In the genomic region with DNA sequence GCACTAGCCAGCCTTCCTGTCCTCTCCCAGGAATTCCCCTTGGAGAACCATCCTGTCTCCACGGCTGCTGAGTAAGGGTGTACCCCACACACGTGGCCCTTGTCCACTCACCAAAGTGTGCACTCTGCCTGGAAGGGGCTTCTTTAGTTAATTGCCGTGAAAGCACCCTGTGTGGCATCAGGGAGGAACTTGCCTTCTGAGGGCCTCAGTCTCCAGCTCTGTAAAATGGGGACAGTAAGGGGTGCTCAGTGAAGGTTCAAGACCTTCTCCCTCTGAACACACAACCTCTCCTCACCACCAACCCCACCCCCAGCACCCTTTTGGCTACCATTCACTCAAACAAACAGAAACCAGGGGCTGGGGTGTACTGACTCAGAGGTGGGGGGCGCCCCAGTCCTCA, we compare ENCODE assay signal across 24 cellular contexts. TPM values are rescaled to one million over a fixed set of nuclear protein-coding genes. Genes with fewer than 3 reads are reported as not detected.
DNase-seq lines count a peak whose midpoint lies in the region; ATAC-seq, FAIRE-seq and TF ChIP-seq lines count a peak whose summit lies in the region.
"Had no signal": no experiment of that assay in that cellular context is flagged by ENCODE, and none has a peak within 500 bp of the region (broad histone marks: within the 10 kb centered on the region; RNA-seq: fewer than 3 reads in every experiment).

No MANE protein-coding gene starts in this region.

- H3K14ac ChIP-seq in neuronal stem cell (ENCODE audit: low read length): no peak overlapping the region

- no peak for FAIRE-seq in HepG2 (lab: Jason Lieb, UNC)
- no peak for FAIRE-seq in K562 (lab: Jason Lieb, UNC)
- FAIRE-seq: A549, D721Med, GM12878, GM18507 had no signal

- no peaks in the 10 kb centered on the region for H3K79me1 ChIP-seq in neuronal stem cell (ENCODE audit: low read depth, low read length)

- H3K23ac ChIP-seq in neuronal stem cell (ENCODE audit: low read depth, low read length, poor library complexity): no peak overlapping the region

- peaks cover 10% of the 10 kb centered on the region; the same call in 1 of the 2 replicates for H3K9me3 ChIP-seq in HepG2 (ENCODE audit: low read length)
- H3K9me3 ChIP-seq in right lobe of liver: no peaks in the 10 kb centered on the region
- peaks cover 2% of the 10 kb centered on the region; the same call in 1 of the 2 replicates for H3K9me3 ChIP-seq in K562 (replicated peaks; ENCODE audit: control insufficient read depth, insufficient read depth, low read depth, low read length)
- H3K9me3 ChIP-seq in neuronal stem cell (replicated peaks in 1 of 2; ENCODE audit: control insufficient read depth in 2 of 2, insufficient read depth in 1 of 2, low read depth in 1 of 2, low read length in 2 of 2): peaks cover 2 to 5% of the 10 kb centered on the region in 2 donors
- H3K9me3 ChIP-seq: BE2C had no signal

- ATAC-seq in HepG2 (no peak; the same call in 2 of the 3 replicates), right lobe of liver (no peak), K562 (no peak)
- ATAC-seq: GM12878 had no signal

- H2BK15ac ChIP-seq in neuronal stem cell (ENCODE audit: low read length): no peak overlapping the region

- no peak for TF ChIP-seq RAD21 in HepG2 (CRISPR knock-in tag; IDR thresholded peaks at IDR 0.05)
- no peak for TF ChIP-seq RAD21 in K562 (CRISPR knock-in tag; conservative IDR thresholded peaks at IDR 0.05 in 1 of 2, IDR thresholded peaks at IDR 0.05 in 1 of 2)

- BruUV-seq in HepG2 (replicated peaks; lab: Mats Ljungman, UMichigan) (no TSS peak), K562 (replicated peaks; lab: Mats Ljungman, UMichigan) (no TSS peak)

- in situ Hi-C loops in HepG2 (cut with HindIII; ENCODE audit: extremely low pct_ligation_motif_present, low pct_unique_long_range_greater_than_20kb): no loop called here
- in situ Hi-C loops in K562 (cut with MboI): no loop called here

- no peaks in the 10 kb centered on the region for H4K20me1 ChIP-seq in HepG2 (ENCODE audit: insufficient read depth, low read length)
- 0 out of 2 replicates have a peak, but pooled peaks cover 3% of the 10 kb centered on the region for H4K20me1 ChIP-seq in K562 (replicated peaks; ENCODE audit: control insufficient read depth, insufficient read depth, low read length)
- H4K20me1 ChIP-seq: BLaER1 treated with 17β-estradiol and CSF1 and Interleukin-3, amounts not matched to agents 10 nM and 100 nM had no signal

- no peak overlapping the region for H3K18ac ChIP-seq in neuronal stem cell (ENCODE audit: low read length)

- H3K79me2 ChIP-seq in HepG2 (ENCODE audit: insufficient read depth, low read length) (no peaks in the 10 kb centered on the region), K562 (ENCODE audit: control insufficient read depth, insufficient read depth, low read length) (no peaks in the 10 kb centered on the region)

- intact Hi-C loops in HepG2 (cut with micrococcal nuclease; ENCODE audit: unreplicated experiment) (no loop called here), right lobe of liver (cut with DNase I) (no loop called here), K562 (cut with micrococcal nuclease) (no loop called here)

- H3K4me2 ChIP-seq in HepG2 (ENCODE audit: low read depth, low read length): no peak overlapping the region
- H3K4me2 ChIP-seq in K562 (ENCODE audit: insufficient read depth, low read length): no peak overlapping the region
- H3K4me2 ChIP-seq in neuronal stem cell (ENCODE audit: insufficient read depth, low read length, poor library complexity, severe bottlenecking): no peak overlapping the region
- H3K4me2 ChIP-seq: A549; BLaER1 treated with 17β-estradiol and CSF1 and Interleukin-3, amounts not matched to agents 10 nM and 100 nM had no signal

- H2BK12ac ChIP-seq in neuronal stem cell (ENCODE audit: low read length): no peak overlapping the region

- no peak overlapping the region for H2BK120ac ChIP-seq in neuronal stem cell (ENCODE audit: low read depth, low read length)

- DNase-seq in HepG2 (ENCODE audit: low spot score) (no peak), right lobe of liver (no peak), K562 (ENCODE audit: extremely low read depth in 1 of 4, low spot score in 3 of 4) (no peak), neuronal stem cell (ENCODE audit: low spot score) (no peak), NCI-H2171 (lab: John Stamatoyannopoulos, UW) (no peak), amygdala (lab: John Stamatoyannopoulos, UW) (no peak)
- DNase-seq: 8988T; ACHN; AML-193; BE2C; CD4-positive, alpha-beta T cell; CD8-positive, alpha-beta memory T cell; DMS 273 treated with DMSO at 0.1 percent for 48 hours; DMS79; GDM1; GOT3; HFFc6 had no signal

- no peak overlapping the region for H4K8ac ChIP-seq in neuronal stem cell (ENCODE audit: low read depth, low read length)

- peak overlapping the region; percentile 20 for H2AK5ac ChIP-seq in neuronal stem cell (ENCODE audit: low read depth, low read length)

- TF ChIP-seq EP300 in HepG2 (IDR thresholded peaks at IDR 0.05; ENCODE audit: low read depth in 2 of 2, low read length in 2 of 2): no peak
- no peak for TF ChIP-seq EP300 in HepG2 (CRISPR knock-in tag; IDR thresholded peaks at IDR 0.05; ENCODE audit: borderline replicate concordance)
- no peak for TF ChIP-seq EP300 in K562 (IDR thresholded peaks at IDR 0.05; ENCODE audit: low read length)

- H3K27me3 ChIP-seq in HepG2 (ENCODE audit: control insufficient read depth in 1 of 2, insufficient read depth in 2 of 2, low read length in 2 of 2) (peaks cover 0 to 37% of the 10 kb centered on the region in 2 experiments; a peak in 2 of 5 replicates), right lobe of liver (no peaks in the 10 kb centered on the region), K562 (ENCODE audit: control insufficient read depth in 2 of 2, insufficient read depth in 2 of 2, low read length in 2 of 2) (peaks cover 0 to 19% of the 10 kb centered on the region in 2 experiments; a peak in 3 of 5 replicates), neuronal stem cell (ENCODE audit: control insufficient read depth in 3 of 3, insufficient read depth in 3 of 3, low read depth in 1 of 3, low read length in 3 of 3) (peaks cover 0 to 8% (median 0%) of the 10 kb centered on the region in 3 experiments)
- H3K27me3 ChIP-seq: BE2C; BLaER1 treated with 17β-estradiol and CSF1 and Interleukin-3, amounts not matched to agents 10 nM and 100 nM had no signal

- H3K9me1 ChIP-seq in K562 (ENCODE audit: control insufficient read depth, insufficient read depth, low read length): no peaks in the 10 kb centered on the region

- TF ChIP-seq POLR2A in HepG2 (IDR thresholded peaks at IDR 0.05; ENCODE audit: insufficient read depth in 1 of 2, low read depth in 2 of 2, low read length in 2 of 2): no peak
- no peak for TF ChIP-seq POLR2A in right lobe of liver (IDR thresholded peaks at IDR 0.05)
- no peak for TF ChIP-seq POLR2A in K562 (conservative IDR thresholded peaks at IDR 0.05)

- 0% methylated on average over 4 of the region's 4 CpGs for WGBS in HepG2 (ENCODE audit: low lambda C conversion rate)
- 50% methylated on average over 2 of the region's 4 CpGs for WGBS in right lobe of liver (ENCODE audit: insufficient coverage, low coverage, low lambda C conversion rate, missing lambda C conversion rate)
- whole genome bisulfite sequencing in K562 (ENCODE audit: insufficient coverage, low coverage, missing lambda C conversion rate): 6% methylated on average over 4 of the region's 4 CpGs
- no CpG with 5 or more reads among the region's 4 CpGs for WGBS in neuronal stem cell (ENCODE audit: extremely low coverage in 2 of 2, insufficient read length in 2 of 2, insufficient replicate concordance in 1 of 2), 2 donors

- H2BK5ac ChIP-seq in neuronal stem cell (ENCODE audit: low read length): no peak overlapping the region

- no peak overlapping the region for H3K4me3 ChIP-seq in HepG2 (replicated peaks in 1 of 3; ENCODE audit: insufficient read depth in 1 of 3, low read depth in 2 of 3, low read length in 3 of 3)
- H3K4me3 ChIP-seq in right lobe of liver: no peak overlapping the region
- H3K4me3 ChIP-seq in K562: no peak overlapping the region
- H3K4me3 ChIP-seq in neuronal stem cell (ENCODE audit: low read length in 2 of 2): no peak overlapping the region
- H3K4me3 ChIP-seq: A549; BLaER1 treated with 17β-estradiol and CSF1 and Interleukin-3, amounts not matched to agents 10 nM and 100 nM; GM12878; HAP-1 had no signal

- CTCF ChIA-PET in HepG2 (lab: Yijun Ruan, JAX; ENCODE audit: low intra/inter-chr PET ratio, low total read pairs): no interaction called here
- CTCF ChIA-PET in K562 (lab: Yijun Ruan, JAX; ENCODE audit: low intra/inter-chr PET ratio): no interaction called here

- H3K9ac ChIP-seq in HepG2 (ENCODE audit: insufficient read depth, low read depth, low read length) (no peak overlapping the region), K562 (ENCODE audit: insufficient read depth in 1 of 2, low read depth in 2 of 2, low read length in 2 of 2) (no peak overlapping the region), neuronal stem cell (ENCODE audit: low read depth, low read length, poor library complexity) (no peak overlapping the region)
- H3K9ac ChIP-seq: BLaER1 treated with 17β-estradiol and CSF1 and Interleukin-3, amounts not matched to agents 10 nM and 100 nM had no signal

- no peaks in the 10 kb centered on the region for H3K36me3 ChIP-seq in HepG2 (replicated peaks in 1 of 2; ENCODE audit: control insufficient read depth in 1 of 2, insufficient read depth in 2 of 2, low read length in 2 of 2)
- no peaks in the 10 kb centered on the region for H3K36me3 ChIP-seq in right lobe of liver
- H3K36me3 ChIP-seq in K562 (ENCODE audit: control insufficient read depth, insufficient read depth, low read length): no peaks in the 10 kb centered on the region
- no peaks in the 10 kb centered on the region for H3K36me3 ChIP-seq in neuronal stem cell (replicated peaks in 1 of 2; ENCODE audit: control insufficient read depth in 2 of 2, insufficient read depth in 2 of 2, low read length in 2 of 2)
- H3K36me3 ChIP-seq: BE2C; BLaER1 treated with 17β-estradiol and CSF1 and Interleukin-3, amounts not matched to agents 10 nM and 100 nM; HAP-1 had no signal

- H3K27ac ChIP-seq in HepG2 (ENCODE audit: extremely low read length, insufficient read depth, low read length) (no peak overlapping the region), right lobe of liver (no peak overlapping the region), K562 (ENCODE audit: extremely low read depth, low read depth, low read length) (no peak overlapping the region), neuronal stem cell (replicated peaks; ENCODE audit: low read length) (no peak overlapping the region)
- H3K27ac ChIP-seq: BLaER1 treated with 17β-estradiol and CSF1 and Interleukin-3, amounts not matched to agents 10 nM and 100 nM had no signal

- no peak overlapping the region for H2AFZ ChIP-seq in HepG2 (ENCODE audit: low read length)
- no peak overlapping the region for H2AFZ ChIP-seq in K562 (ENCODE audit: low read depth, low read length)
- no peak overlapping the region for H2AFZ ChIP-seq in neuronal stem cell (ENCODE audit: low read length)

- no peak overlapping the region for H4K91ac ChIP-seq in neuronal stem cell (ENCODE audit: low read depth, low read length, poor library complexity)

- no peaks in the 10 kb centered on the region for H3K4me1 ChIP-seq in HepG2 (ENCODE audit: insufficient read depth, low read length)
- no peaks in the 10 kb centered on the region for H3K4me1 ChIP-seq in right lobe of liver
- peaks cover 0 to 4% of the 10 kb centered on the region in 2 experiments; a peak in 2 of 5 replicates for H3K4me1 ChIP-seq in K562 (replicated peaks in 1 of 2; ENCODE audit: control insufficient read depth in 2 of 2, insufficient read depth in 2 of 2, low read length in 2 of 2)
- H3K4me1 ChIP-seq in neuronal stem cell (ENCODE audit: control insufficient read depth in 2 of 2, insufficient read depth in 1 of 2, low read depth in 1 of 2, low read length in 2 of 2): peaks cover 0 to 5% of the 10 kb centered on the region in 2 donors
- H3K4me1 ChIP-seq: A549, BE2C, HAP-1 had no signal

- POLR2A ChIA-PET in HepG2 (lab: Yijun Ruan, JAX): no interaction called here
- POLR2A ChIA-PET in K562 (lab: Yijun Ruan, JAX): no interaction called here

- no peak overlapping the region for H3K4ac ChIP-seq in neuronal stem cell (ENCODE audit: low read length)

- TF ChIP-seq CTCF in HepG2 (CRISPR knock-in tag; IDR thresholded peaks at IDR 0.05): no peak
- no peak for TF ChIP-seq CTCF in right lobe of liver (IDR thresholded peaks at IDR 0.05)
- no peak for TF ChIP-seq CTCF in K562 (IDR thresholded peaks at IDR 0.05 in 2 of 3, conservative IDR thresholded peaks at IDR 0.05 in 1 of 3; ENCODE audit: insufficient read depth in 2 of 3, low read depth in 1 of 3, low read length in 3 of 3)

RNA-seq across cellular contexts. Expression of gene LHX1, which starts 59.1 kb away (rescaled TPM):
- not detected in 2 replicates for total RNA-seq in HepG2 (2016; rRNA removed; fragmentation: Illumina TruSeq; extraction: Trizol)
- not detected in 2 replicates for total RNA-seq in HepG2 (2016; cell fraction: cytosol; rRNA removed; fragmentation: Illumina TruSeq; extraction: Trizol; ENCODE audit: low read depth)
- total RNA-seq in HepG2 (2016; cell fraction: insoluble cytoplasmic fraction; rRNA removed; fragmentation: Illumina TruSeq; extraction: Trizol): not detected in 2 replicates
- not detected in 2 replicates for total RNA-seq in HepG2 (2016; cell fraction: membrane; rRNA removed; fragmentation: Illumina TruSeq; extraction: Trizol)
- total RNA-seq in HepG2 (2016; cell fraction: nucleus; rRNA removed; fragmentation: Illumina TruSeq; extraction: Trizol): not detected in 2 replicates
- polyA plus RNA-seq in HepG2 (2011; rRNA removed): not detected in 2 replicates
- polyA plus RNA-seq in HepG2 (2011; cell fraction: cytosol; rRNA removed): not detected in 2 replicates
- polyA plus RNA-seq in HepG2 (2011; cell fraction: nucleus; rRNA removed): not detected in 2 replicates
- polyA plus RNA-seq in HepG2 (2012): not detected in 2 replicates
- polyA plus RNA-seq in HepG2 (2016; cell fraction: cytosol; fragmentation: Illumina TruSeq; extraction: Trizol; ENCODE audit: low read depth): not detected in 2 replicates
- polyA plus RNA-seq in HepG2 (2016; cell fraction: insoluble cytoplasmic fraction; fragmentation: Illumina TruSeq; extraction: Trizol; ENCODE audit: low read depth): not detected in 2 replicates
- polyA plus RNA-seq in HepG2 (2016; cell fraction: membrane; fragmentation: Illumina TruSeq; extraction: Trizol; ENCODE audit: low read depth): not detected in 2 replicates
- not detected in 2 replicates for polyA plus RNA-seq in HepG2 (2016; cell fraction: nucleus; fragmentation: Illumina TruSeq; extraction: Trizol; ENCODE audit: insufficient read depth, low read depth)
- polyA minus RNA-seq in HepG2 (2011; rRNA and poly(A)+ RNA removed; ENCODE audit: low replicate concordance): 0.07 TPM in 1 of 2 replicates, not detected in the other
- polyA minus RNA-seq in HepG2 (2011; cell fraction: cytosol; rRNA and poly(A)+ RNA removed): not detected in 2 replicates
- not detected in 2 replicates for polyA minus RNA-seq in HepG2 (2011; cell fraction: nucleus; rRNA and poly(A)+ RNA removed)
- not detected for total RNA-seq in right lobe of liver
- total RNA-seq in K562 (2011; cell fraction: chromatin; rRNA removed; ENCODE audit: low replicate concordance): 0.58 and 0.74 TPM in 2 replicates
- total RNA-seq in K562 (2011; cell fraction: nucleolus; rRNA removed): 0.53 and 1.5 TPM in 2 replicates
- total RNA-seq in K562 (2011; cell fraction: nucleoplasm; rRNA removed): 0.15 TPM in 1 of 2 replicates, not detected in the other
- total RNA-seq in K562 (2014; rRNA removed): 0.05 TPM in 1 of 2 replicates, not detected in the other
- not detected in 2 replicates for total RNA-seq in K562 (2014; rRNA removed; fragmentation: Illumina TruSeq; extraction: Trizol)
- not detected in 2 replicates for total RNA-seq in K562 (2015; rRNA removed; fragmentation: Illumina TruSeq; extraction: Trizol)
- total RNA-seq in K562 (2021): 0.07 TPM in 1 of 2 replicates, not detected in the other
- polyA plus RNA-seq in K562 (2011; rRNA removed): 0.05 and 0.64 TPM in 2 replicates
- polyA plus RNA-seq in K562 (2011; cell fraction: cytosol; rRNA removed): 0.18 and 1.1 TPM in 2 replicates
- polyA plus RNA-seq in K562 (2011; cell fraction: nucleus; rRNA removed): 0.13 and 5.4 TPM in 2 replicates
- not detected in 2 replicates for polyA plus RNA-seq in K562 (2012)
- polyA plus RNA-seq in K562 (2014; fragmentation: Illumina TruSeq; extraction: Trizol): 0.04 TPM in 1 of 2 replicates, not detected in the other
- not detected for polyA plus RNA-seq in K562 (2014; fragmentation: Nextera tagmentation; extraction: Ambion mirVana)
- not detected in 2 replicates for polyA plus RNA-seq in K562 (2014; rRNA removed)
- polyA minus RNA-seq in K562 (2011; rRNA and poly(A)+ RNA removed): 0.49 TPM in 1 of 2 replicates, not detected in the other
- polyA minus RNA-seq in K562 (2011; cell fraction: cytosol; rRNA and poly(A)+ RNA removed): 2.2 TPM in 1 of 2 replicates, not detected in the other
- 0.81 TPM in 1 of 2 replicates, not detected in the other for polyA minus RNA-seq in K562 (2011; cell fraction: nucleus; rRNA and poly(A)+ RNA removed)
- 0.04 TPM for polyA plus RNA-seq in neuronal stem cell (2013, experiment 1 of 2)
- 0.06 TPM for polyA plus RNA-seq in neuronal stem cell (2013, experiment 2 of 2)
- total RNA-seq: CD4-positive, alpha-beta T cell; GM12878 had no signal
- polyA plus RNA-seq: CD14-positive monocyte; CD8-positive, alpha-beta memory T cell; GM12878 had no signal

Comparison
In these comparisons a context has a peak if more than half of its experiments do, and no peak if none do; other contexts are left out.
1. Of the 241 proteins assayed by ChIP-seq in both HepG2 and K562: peak only in HepG2: none; only in K562: ADNP; in both: none; in neither: 239; mixed calls (peak in some experiments, not most) for 1.